In the genomic region with DNA sequence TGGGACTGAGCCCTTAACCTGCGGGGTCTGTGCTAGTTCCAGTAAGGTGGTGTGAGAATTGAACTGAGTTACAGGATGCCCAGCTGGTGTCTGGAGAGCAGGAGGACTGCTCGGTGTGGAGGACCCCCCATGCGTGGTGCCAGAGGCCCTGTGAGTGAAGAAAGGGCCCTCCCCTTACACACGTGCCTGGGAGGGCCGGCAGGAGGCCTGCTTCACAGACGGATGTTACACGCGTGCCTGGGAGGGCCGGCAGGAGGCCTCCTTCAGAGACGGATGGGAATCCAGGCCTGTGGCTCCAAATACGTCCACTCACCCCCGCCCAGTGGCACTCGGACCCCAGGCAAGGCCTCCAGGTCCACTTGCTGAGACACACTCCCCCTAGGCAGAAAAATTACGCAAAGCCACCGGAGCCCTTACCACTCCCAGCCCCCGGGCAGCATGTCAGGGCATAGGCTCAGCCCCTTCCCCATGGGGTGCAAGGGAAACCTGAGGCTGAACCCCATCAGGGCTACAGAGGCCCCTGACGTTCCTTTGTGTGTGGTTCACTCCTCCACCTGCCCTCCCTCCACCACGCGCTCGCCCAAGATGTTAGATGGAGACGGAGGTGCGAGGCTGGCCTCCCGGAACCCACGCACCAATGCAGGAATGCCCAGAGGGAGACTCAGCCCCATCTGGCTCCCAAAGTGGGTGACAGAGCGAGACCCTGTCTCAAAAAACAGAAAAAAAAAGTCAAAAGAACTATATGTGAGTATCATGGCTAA, we compare ENCODE assay signal across 18 cellular contexts.
"Had no signal": no experiment of that assay in that cellular context is flagged by ENCODE, and none has a peak within 500 bp of the region (broad histone marks: within the 10 kb centered on the region; RNA-seq: fewer than 3 reads in every experiment).

No MANE protein-coding gene starts in this region.

- DNase-seq: activated CD4-positive, alpha-beta T cell treated with anti-CD3 and anti-CD28 coated beads, Interleukin-2, amount 10 ng/mL, durations not matched to agents 7 days and 5 days; activated CD8-positive, alpha-beta memory T cell treated with anti-CD3 and anti-CD28 coated beads for 24 hours; activated CD8-positive, alpha-beta memory T cell treated with anti-CD3 and anti-CD28 coated beads, Interleukin-2, amount 50 U/mL, for 48 hours; activated naive CD4-positive, alpha-beta T cell; brain microvascular endothelial cell; colonic mucosa; foreskin keratinocyte; hippocampal formation; stimulated activated CD4-positive, alpha-beta T cell treated with anti-CD3 and anti-CD28 coated beads, Interleukin-15, amount 100 ng/mL, for 24 hours; stimulated activated CD4-positive, alpha-beta T cell treated with anti-CD3 and anti-CD28 coated beads, Interleukin-2, amount 100 ng/mL, for 48 hours; stimulated activated naive CD8-positive, alpha-beta T cell treated with anti-CD3 and anti-CD28 coated beads, Interleukin-15, amount 100 ng/mL, for 72 hours; transverse colon had no signal

- H3K27ac Mint-ChIP-seq: activated CD4-positive, alpha-beta T cell treated with anti-CD3 and anti-CD28 coated beads, Interleukin-2, amount 10 ng/mL, durations not matched to agents 7 days and 5 days; progenitor cell of endocrine pancreas had no signal

- ATAC-seq: activated CD4-positive, CD25-positive, alpha-beta regulatory T cell treated with anti-CD3 and anti-CD28 coated beads, Interleukin-2, amount 50 U/mL, for 24 hours; foreskin keratinocyte had no signal

- H3K9me3 Mint-ChIP-seq: central memory CD8-positive, alpha-beta T cell had no signal

- H3K27me3 ChIP-seq: brain microvascular endothelial cell, colonic mucosa, foreskin keratinocyte, transverse colon, vagina had no signal

- H3K36me3 ChIP-seq: brain microvascular endothelial cell, colonic mucosa, suprapubic skin, transverse colon, vagina had no signal

- H3K4me1 ChIP-seq: colonic mucosa, foreskin keratinocyte, suprapubic skin, transverse colon, vagina had no signal

- H3K27me3 Mint-ChIP-seq: activated CD4-positive, alpha-beta T cell treated with anti-CD3 and anti-CD28 coated beads, Interleukin-2, amount 10 ng/mL, durations not matched to agents 7 days and 5 days; central memory CD8-positive, alpha-beta T cell; progenitor cell of endocrine pancreas; stimulated activated naive CD8-positive, alpha-beta T cell treated with anti-CD3 and anti-CD28 coated beads, Interleukin-15, amount 100 ng/mL, for 72 hours had no signal

- H3K4me3 Mint-ChIP-seq: activated CD4-positive, alpha-beta T cell treated with anti-CD3 and anti-CD28 coated beads, Interleukin-2, amount 10 ng/mL, durations not matched to agents 7 days and 5 days; central memory CD8-positive, alpha-beta T cell; stimulated activated naive CD8-positive, alpha-beta T cell treated with anti-CD3 and anti-CD28 coated beads, Interleukin-15, amount 100 ng/mL, for 72 hours had no signal

- H3K27ac ChIP-seq: brain microvascular endothelial cell, colonic mucosa, foreskin keratinocyte, skin epidermis, suprapubic skin, transverse colon, vagina had no signal

- H3K4me3 ChIP-seq: colonic mucosa, skin epidermis, suprapubic skin, transverse colon, vagina had no signal

- H3K4me1 Mint-ChIP-seq: central memory CD8-positive, alpha-beta T cell had no signal

- H3K9me3 ChIP-seq: colonic mucosa, suprapubic skin, transverse colon, vagina had no signal
